In genomic region chr14:39432179-39432618, GRCh38 we compare ENCODE assay signal across 8 cellular contexts. TPM values are rescaled to one million over a fixed set of nuclear protein-coding genes. Genes with fewer than 3 reads are reported as not detected.
A peak's percentile ranks its signal among the peaks of the same experiment; 100 is the strongest.
DNase-seq lines count a peak whose midpoint lies in the region; ATAC-seq, FAIRE-seq and TF ChIP-seq lines count a peak whose summit lies in the region.

A gene with protein sequence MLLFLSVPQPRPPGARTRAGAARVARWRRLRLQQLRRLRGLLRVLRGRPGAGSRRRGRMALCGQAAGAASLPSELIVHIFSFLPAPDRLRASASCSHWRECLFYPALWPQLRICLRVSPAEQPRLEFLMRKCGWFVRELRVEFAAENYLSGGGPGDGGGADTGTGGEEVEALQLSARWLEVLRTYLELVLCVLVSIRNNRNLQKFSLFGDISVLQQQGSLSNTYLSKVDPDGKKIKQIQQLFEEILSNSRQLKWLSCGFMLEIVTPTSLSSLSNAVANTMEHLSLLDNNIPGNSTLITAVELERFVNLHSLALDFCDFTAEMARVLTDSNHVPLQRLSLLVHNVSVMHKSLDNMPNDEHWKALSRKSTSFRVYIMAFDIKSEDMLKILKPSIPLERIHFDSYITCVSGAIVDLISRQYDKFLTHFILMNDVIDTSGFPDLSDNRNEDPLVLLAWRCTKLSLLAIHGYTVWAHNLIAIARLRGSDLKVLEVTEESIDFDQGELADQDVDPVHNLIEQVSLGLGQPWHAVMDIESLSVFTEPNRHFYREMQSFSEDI (minus strand): TSS chr14:39432433. CDS start chr14:39432162, 271 bp downstream.

- H3K9ac ChIP-seq in keratinocyte (ENCODE audit: control insufficient read depth, extremely low read depth, insufficient read depth, low read length) = peak within 1 kb of the TSS; percentile 99

- peak within 1 kb of the TSS; percentile 92 to 98 (median 93) for H3K4me3 ChIP-seq in keratinocyte (ENCODE audit: control insufficient read depth in 2 of 3, extremely low read depth in 1 of 3, insufficient read depth in 2 of 3, low read depth in 1 of 3, low read length in 3 of 3)

- peak within 1 kb of the TSS; percentile 98 for H3K4me2 ChIP-seq in keratinocyte (ENCODE audit: control insufficient read depth, extremely low read depth, insufficient read depth, low read depth, low read length)

- no peaks in the 10 kb centered on the region for H3K9me1 ChIP-seq in keratinocyte (ENCODE audit: control insufficient read depth, extremely low read depth, insufficient read depth, low read length)

- no peaks in the 10 kb centered on the region for H3K9me3 ChIP-seq in keratinocyte (ENCODE audit: control insufficient read depth, low read depth, low read length)

- TF ChIP-seq CTCF in keratinocyte (optimal IDR thresholded peaks at IDR 0.05 in 1 of 3, IDR thresholded peaks at IDR 0.05 in 1 of 3, conservative IDR thresholded peaks at IDR 0.05 in 1 of 3; ENCODE audit: extremely low read depth in 1 of 3, insufficient read depth in 2 of 3, low read length in 3 of 3) = no peak

- H3K27ac ChIP-seq in keratinocyte (ENCODE audit: control insufficient read depth, insufficient read depth, low read length) = peak within 1 kb of the TSS; percentile 99

- no peaks in the 10 kb centered on the region for H3K27me3 ChIP-seq in keratinocyte (ENCODE audit: control insufficient read depth, extremely low read depth, insufficient read depth, low read length)

- H3K79me2 ChIP-seq in keratinocyte (ENCODE audit: control insufficient read depth, insufficient read depth, low read length) = peaks cover 16% of the 10 kb centered on the region

- ATAC-seq in GM19043 (IDR thresholded peaks at IDR 0.05; ENCODE audit: low read depth, unreplicated experiment) (peak; percentile 78), HG03378 (IDR thresholded peaks at IDR 0.05; ENCODE audit: unreplicated experiment) (peak; percentile 74)

- dilution Hi-C loops in keratinocyte (cut with MboI; ENCODE audit: extremely low pct_ligation_motif_present, low sequenced_read_pairs) = no loop called here

- DNase-seq in AG08396 (ENCODE audit: low spot score) (peak; percentile 97), NCI-H446 treated with DMSO at 0.1 percent for 48 hours (lab: John Stamatoyannopoulos, UW) (peak; percentile 93), cerebellar cortex (ENCODE audit: low spot score) (peak; percentile 96), keratinocyte (ENCODE audit: low read depth, low spot score) (peak; percentile 55)
- DNase-seq in activated CD4-positive, CD25-positive, alpha-beta regulatory T cell treated with anti-CD3 and anti-CD28 coated beads, Interleukin-2, amount 50 U/mL, for 72 hours = peak; percentile 96
- peak; percentile 87 to 94 (median 92) for DNase-seq in stimulated activated CD4-positive, alpha-beta T cell treated with anti-CD3 and anti-CD28 coated beads, Interleukin-12 subunit alpha, Interleukin-12 subunit beta, amount 100 ng/mL, for 48 hours (ENCODE audit: low read depth in 2 of 3, low spot score in 1 of 3)

- no peaks in the 10 kb centered on the region for H4K20me1 ChIP-seq in keratinocyte (ENCODE audit: control insufficient read depth, extremely low read depth, insufficient read depth, low read length)

- FAIRE-seq in keratinocyte (lab: Jason Lieb, UNC) = no peak

- H2AFZ ChIP-seq in keratinocyte (ENCODE audit: control insufficient read depth, low read length) = peak within 1 kb of the TSS; percentile 99

- no peaks in the 10 kb centered on the region for H3K36me3 ChIP-seq in keratinocyte (ENCODE audit: control insufficient read depth in 2 of 2, extremely low read depth in 1 of 2, insufficient read depth in 2 of 2, low read length in 2 of 2)

- peaks cover 10% of the 10 kb centered on the region for H3K4me1 ChIP-seq in keratinocyte (ENCODE audit: control insufficient read depth, extremely low read depth, insufficient read depth, low read length)

RNA-seq across cellular contexts. Expression of the gene that starts here (rescaled TPM):
- 6.6 to 12.0 TPM (median 8.4 TPM) in 3 replicates for polyA plus RNA-seq in keratinocyte
- 3.0 TPM for polyA plus RNA-seq in keratinocyte (2011; ENCODE audit: low read depth)
- polyA plus RNA-seq in keratinocyte (2011; cell fraction: cytosol; rRNA removed) = 4.3 and 10.0 TPM in 2 replicates
- polyA plus RNA-seq in keratinocyte (2011; cell fraction: nucleus; rRNA removed) = 7.8 and 9.4 TPM in 2 replicates
- 6.9 and 7.0 TPM in 2 replicates for polyA plus RNA-seq in keratinocyte (2012; ENCODE audit: low replicate concordance)
- 1.3 to 8.4 TPM (median 7.2 TPM) in 3 replicates for polyA minus RNA-seq in keratinocyte
- polyA minus RNA-seq in keratinocyte (2011; cell fraction: cytosol; rRNA and poly(A)+ RNA removed) = 7.9 TPM
- 6.5 and 8.2 TPM in 2 replicates for polyA minus RNA-seq in keratinocyte (2011; cell fraction: nucleus; rRNA and poly(A)+ RNA removed)

Comparison
In these comparisons a context has a peak if more than half of its experiments do, and no peak if none do; other contexts are left out.
1. Peak in every context shown above with its lines: DNase-seq, ATAC-seq, H3K4me3 ChIP-seq and H3K27ac ChIP-seq.